Comparison of ENCODE assay signal across 1 cellular context in the genomic region with DNA sequence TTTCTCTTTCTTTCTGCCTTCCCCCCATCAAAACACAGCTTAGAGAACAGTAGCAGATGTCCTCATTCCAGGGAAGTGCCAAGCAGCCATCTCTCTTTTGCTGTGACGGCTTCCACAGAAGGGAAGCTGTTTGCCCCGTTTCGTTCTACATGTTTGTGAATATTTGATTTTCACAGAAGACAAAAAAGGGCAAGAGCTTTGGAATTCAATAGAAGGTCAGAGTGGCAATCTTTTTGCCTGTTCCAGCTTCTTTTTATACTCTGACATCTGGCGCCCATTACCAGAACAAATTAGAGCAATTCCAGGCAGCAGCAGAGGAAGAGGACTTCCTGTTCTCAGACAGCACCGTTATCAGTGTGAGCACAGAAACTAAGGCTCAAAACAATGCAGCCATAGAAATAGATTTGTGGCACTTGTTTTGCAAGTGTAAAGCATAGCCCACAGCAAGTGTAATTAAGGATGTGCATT.
TF ChIP-seq lines count a peak whose summit lies in the region.

No MANE protein-coding gene starts in this region.

TF ChIP-seq in HEK293T, 16 proteins besides CTCF, POLR2A, EP300 and RAD21 (continued from another document):
- TF ChIP-seq, protein P1, sequence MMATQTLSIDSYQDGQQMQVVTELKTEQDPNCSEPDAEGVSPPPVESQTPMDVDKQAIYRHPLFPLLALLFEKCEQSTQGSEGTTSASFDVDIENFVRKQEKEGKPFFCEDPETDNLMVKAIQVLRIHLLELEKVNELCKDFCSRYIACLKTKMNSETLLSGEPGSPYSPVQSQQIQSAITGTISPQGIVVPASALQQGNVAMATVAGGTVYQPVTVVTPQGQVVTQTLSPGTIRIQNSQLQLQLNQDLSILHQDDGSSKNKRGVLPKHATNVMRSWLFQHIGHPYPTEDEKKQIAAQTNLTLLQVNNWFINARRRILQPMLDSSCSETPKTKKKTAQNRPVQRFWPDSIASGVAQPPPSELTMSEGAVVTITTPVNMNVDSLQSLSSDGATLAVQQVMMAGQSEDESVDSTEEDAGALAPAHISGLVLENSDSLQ (IDR thresholded peaks at IDR 0.05): no peak
- no peak for TF ChIP-seq FOXM1 (IDR thresholded peaks at IDR 0.05; ENCODE audit: borderline replicate concordance)
- no peak for TF ChIP-seq FOXK2 (IDR thresholded peaks at IDR 0.05)
- no peak for TF ChIP-seq SUZ12 (IDR thresholded peaks at IDR 0.05)
- TF ChIP-seq CTBP1 (IDR thresholded peaks at IDR 0.05; ENCODE audit: borderline replicate concordance): no peak
- TF ChIP-seq FOXA1 (IDR thresholded peaks at IDR 0.05): no peak
- no peak for TF ChIP-seq BHLHE40 (IDR thresholded peaks at IDR 0.05; ENCODE audit: borderline replicate concordance)
- TF ChIP-seq NFRKB (IDR thresholded peaks at IDR 0.05): no peak
- no peak for TF ChIP-seq SP1 (IDR thresholded peaks at IDR 0.05)
- no peak for TF ChIP-seq ELF4 (IDR thresholded peaks at IDR 0.05)
- no peak for TF ChIP-seq ZNF384 (IDR thresholded peaks at IDR 0.05)
- TF ChIP-seq L3MBTL2 (conservative IDR thresholded peaks at IDR 0.05): no peak
- TF ChIP-seq HDGF (IDR thresholded peaks at IDR 0.05; ENCODE audit: borderline replicate concordance): no peak
